In the genomic region with DNA sequence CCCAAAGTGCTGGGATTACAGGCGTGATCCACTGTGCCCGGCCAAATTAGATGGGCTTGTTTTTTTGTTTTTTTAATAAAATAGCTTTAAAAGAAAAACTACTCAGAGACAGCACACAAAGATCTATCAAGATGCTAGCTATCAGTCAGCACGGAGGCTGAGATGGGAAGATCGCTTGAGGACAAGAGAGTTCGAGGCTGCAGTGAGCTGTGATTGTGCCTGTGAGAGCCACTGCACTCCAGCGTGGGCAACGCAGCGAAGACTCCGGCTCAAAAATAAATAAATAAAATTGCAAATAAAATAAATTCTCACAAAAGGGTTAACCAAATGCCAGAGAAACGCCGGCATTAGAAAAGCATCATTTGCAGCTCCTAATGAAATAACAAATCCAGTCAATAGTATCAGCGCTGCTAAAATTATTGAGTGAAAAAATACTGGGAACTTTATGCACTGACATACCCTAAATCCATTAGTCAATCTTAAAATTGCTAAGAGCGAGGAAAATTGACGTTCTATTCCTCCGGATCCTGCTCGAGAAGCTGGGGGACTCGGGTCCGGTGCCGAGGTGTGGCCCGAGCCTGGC, we compare ENCODE assay signal across 1 cellular context.
TF ChIP-seq lines count a peak whose summit lies in the region.

No MANE protein-coding gene starts in this region.

TF ChIP-seq in GM23338, 12 proteins besides CTCF, POLR2A, EP300 and RAD21 (continued from another document):
- TF ChIP-seq, protein P1, sequence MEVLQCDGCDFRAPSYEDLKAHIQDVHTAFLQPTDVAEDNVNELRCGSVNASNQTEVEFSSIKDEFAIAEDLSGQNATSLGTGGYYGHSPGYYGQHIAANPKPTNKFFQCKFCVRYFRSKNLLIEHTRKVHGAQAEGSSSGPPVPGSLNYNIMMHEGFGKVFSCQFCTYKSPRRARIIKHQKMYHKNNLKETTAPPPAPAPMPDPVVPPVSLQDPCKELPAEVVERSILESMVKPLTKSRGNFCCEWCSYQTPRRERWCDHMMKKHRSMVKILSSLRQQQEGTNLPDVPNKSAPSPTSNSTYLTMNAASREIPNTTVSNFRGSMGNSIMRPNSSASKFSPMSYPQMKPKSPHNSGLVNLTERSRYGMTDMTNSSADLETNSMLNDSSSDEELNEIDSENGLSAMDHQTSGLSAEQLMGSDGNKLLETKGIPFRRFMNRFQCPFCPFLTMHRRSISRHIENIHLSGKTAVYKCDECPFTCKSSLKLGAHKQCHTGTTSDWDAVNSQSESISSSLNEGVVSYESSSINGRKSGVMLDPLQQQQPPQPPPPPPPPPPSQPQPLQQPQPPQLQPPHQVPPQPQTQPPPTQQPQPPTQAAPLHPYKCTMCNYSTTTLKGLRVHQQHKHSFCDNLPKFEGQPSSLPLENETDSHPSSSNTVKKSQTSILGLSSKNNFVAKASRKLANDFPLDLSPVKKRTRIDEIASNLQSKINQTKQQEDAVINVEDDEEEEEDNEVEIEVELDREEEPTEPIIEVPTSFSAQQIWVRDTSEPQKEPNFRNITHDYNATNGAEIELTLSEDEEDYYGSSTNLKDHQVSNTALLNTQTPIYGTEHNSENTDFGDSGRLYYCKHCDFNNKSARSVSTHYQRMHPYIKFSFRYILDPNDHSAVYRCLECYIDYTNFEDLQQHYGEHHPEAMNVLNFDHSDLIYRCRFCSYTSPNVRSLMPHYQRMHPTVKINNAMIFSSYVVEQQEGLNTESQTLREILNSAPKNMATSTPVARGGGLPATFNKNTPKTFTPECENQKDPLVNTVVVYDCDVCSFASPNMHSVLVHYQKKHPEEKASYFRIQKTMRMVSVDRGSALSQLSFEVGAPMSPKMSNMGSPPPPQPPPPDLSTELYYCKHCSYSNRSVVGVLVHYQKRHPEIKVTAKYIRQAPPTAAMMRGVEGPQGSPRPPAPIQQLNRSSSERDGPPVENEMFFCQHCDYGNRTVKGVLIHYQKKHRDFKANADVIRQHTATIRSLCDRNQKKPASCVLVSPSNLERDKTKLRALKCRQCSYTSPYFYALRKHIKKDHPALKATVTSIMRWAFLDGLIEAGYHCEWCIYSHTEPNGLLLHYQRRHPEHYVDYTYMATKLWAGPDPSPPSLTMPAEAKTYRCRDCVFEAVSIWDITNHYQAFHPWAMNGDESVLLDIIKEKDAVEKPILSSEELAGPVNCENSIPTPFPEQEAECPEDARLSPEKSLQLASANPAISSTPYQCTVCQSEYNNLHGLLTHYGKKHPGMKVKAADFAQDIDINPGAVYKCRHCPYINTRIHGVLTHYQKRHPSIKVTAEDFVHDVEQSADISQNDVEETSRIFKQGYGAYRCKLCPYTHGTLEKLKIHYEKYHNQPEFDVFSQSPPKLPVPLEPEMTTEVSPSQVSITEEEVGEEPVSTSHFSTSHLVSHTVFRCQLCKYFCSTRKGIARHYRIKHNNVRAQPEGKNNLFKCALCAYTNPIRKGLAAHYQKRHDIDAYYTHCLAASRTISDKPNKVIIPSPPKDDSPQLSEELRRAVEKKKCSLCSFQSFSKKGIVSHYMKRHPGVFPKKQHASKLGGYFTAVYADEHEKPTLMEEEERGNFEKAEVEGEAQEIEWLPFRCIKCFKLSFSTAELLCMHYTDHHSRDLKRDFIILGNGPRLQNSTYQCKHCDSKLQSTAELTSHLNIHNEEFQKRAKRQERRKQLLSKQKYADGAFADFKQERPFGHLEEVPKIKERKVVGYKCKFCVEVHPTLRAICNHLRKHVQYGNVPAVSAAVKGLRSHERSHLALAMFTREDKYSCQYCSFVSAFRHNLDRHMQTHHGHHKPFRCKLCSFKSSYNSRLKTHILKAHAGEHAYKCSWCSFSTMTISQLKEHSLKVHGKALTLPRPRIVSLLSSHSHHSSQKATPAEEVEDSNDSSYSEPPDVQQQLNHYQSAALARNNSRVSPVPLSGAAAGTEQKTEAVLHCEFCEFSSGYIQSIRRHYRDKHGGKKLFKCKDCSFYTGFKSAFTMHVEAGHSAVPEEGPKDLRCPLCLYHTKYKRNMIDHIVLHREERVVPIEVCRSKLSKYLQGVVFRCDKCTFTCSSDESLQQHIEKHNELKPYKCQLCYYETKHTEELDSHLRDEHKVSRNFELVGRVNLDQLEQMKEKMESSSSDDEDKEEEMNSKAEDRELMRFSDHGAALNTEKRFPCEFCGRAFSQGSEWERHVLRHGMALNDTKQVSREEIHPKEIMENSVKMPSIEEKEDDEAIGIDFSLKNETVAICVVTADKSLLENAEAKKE (CRISPR knock-in tag; IDR thresholded peaks at IDR 0.05) = no peak
- no peak for TF ChIP-seq EZH2 (IDR thresholded peaks at IDR 0.05; ENCODE audit: low read depth, unreplicated experiment)
- TF ChIP-seq, protein P2, sequence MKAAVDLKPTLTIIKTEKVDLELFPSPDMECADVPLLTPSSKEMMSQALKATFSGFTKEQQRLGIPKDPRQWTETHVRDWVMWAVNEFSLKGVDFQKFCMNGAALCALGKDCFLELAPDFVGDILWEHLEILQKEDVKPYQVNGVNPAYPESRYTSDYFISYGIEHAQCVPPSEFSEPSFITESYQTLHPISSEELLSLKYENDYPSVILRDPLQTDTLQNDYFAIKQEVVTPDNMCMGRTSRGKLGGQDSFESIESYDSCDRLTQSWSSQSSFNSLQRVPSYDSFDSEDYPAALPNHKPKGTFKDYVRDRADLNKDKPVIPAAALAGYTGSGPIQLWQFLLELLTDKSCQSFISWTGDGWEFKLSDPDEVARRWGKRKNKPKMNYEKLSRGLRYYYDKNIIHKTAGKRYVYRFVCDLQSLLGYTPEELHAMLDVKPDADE (IDR thresholded peaks at IDR 0.05) = no peak
- TF ChIP-seq STAT1 (IDR thresholded peaks at IDR 0.05; ENCODE audit: unreplicated experiment) = no peak
- no peak for TF ChIP-seq NANOG (IDR thresholded peaks at IDR 0.05; ENCODE audit: borderline replicate concordance)
- TF ChIP-seq CREB1 (CRISPR knock-in tag; IDR thresholded peaks at IDR 0.05; ENCODE audit: low read depth) = no peak
